ENCODE assay signal across 12 cellular contexts in genomic region chr1:39116868-39117728, GRCh38.
DNase-seq lines count a peak whose midpoint lies in the region; ATAC-seq and TF ChIP-seq lines count a peak whose summit lies in the region.
"Had no signal": no experiment of that assay in that cellular context is flagged by ENCODE, and none has a peak within 500 bp of the region (broad histone marks: within the 10 kb centered on the region; RNA-seq: fewer than 3 reads in every experiment).

No MANE protein-coding gene starts in this region.

- H3K9me3 Mint-ChIP-seq in type B pancreatic cell = no peaks in the 10 kb centered on the region

- no peaks in the 10 kb centered on the region for H3K9me3 ChIP-seq in body of pancreas
- H3K9me3 ChIP-seq in left lung = no peaks in the 10 kb centered on the region
- H3K9me3 ChIP-seq in aorta (ENCODE audit: control insufficient read depth, low read length) = no peaks in the 10 kb centered on the region

- H3K27me3 ChIP-seq in body of pancreas (no peaks in the 10 kb centered on the region), left lung (no peaks in the 10 kb centered on the region), dorsolateral prefrontal cortex (no peaks in the 10 kb centered on the region), aorta (ENCODE audit: control insufficient read depth in 1 of 2, insufficient read depth in 2 of 2, low read length in 1 of 2) (no peaks in the 10 kb centered on the region)

- intact Hi-C loops in body of pancreas (cut with DNase I) = no loop called here
- intact Hi-C loops in left lung (cut with DNase I) = no loop called here
- intact Hi-C loops in dorsolateral prefrontal cortex (cut with DNase I) = no loop called here
- intact Hi-C loops in aorta (cut with DNase I) = loop anchor here in 1 of 2 donors (5.0 kb wide), 1 partner anchor 35 kb away; no protein-coding TSS in a partner anchor

- TF ChIP-seq CTCF in body of pancreas (IDR thresholded peaks at IDR 0.05) (no peak), left lung (IDR thresholded peaks at IDR 0.05) (no peak), type B pancreatic cell (conservative IDR thresholded peaks at IDR 0.05) (no peak), dorsolateral prefrontal cortex (IDR thresholded peaks at IDR 0.05 in 54 of 56, conservative IDR thresholded peaks at IDR 0.05 in 2 of 56; ENCODE audit: low read depth in 1 of 56, partially characterized antibody in 56 of 56) (no peak)

- WGBS in body of pancreas, 2 donors = 33 to 48% methylated on average over 3 of the region's 3 CpGs
- 86% methylated on average over 3 of the region's 3 CpGs for WGBS in aorta, 2 donors

- peak; percentile 75 for ATAC-seq in body of pancreas
- ATAC-seq in left lung = peak; percentile 22
- ATAC-seq in GM21390 (IDR thresholded peaks at IDR 0.05; ENCODE audit: unreplicated experiment) = no peak
- ATAC-seq in aorta (ENCODE audit: low FRiP score) = no peak
- ATAC-seq: activated CD4-positive, CD25-positive, alpha-beta regulatory T cell treated with anti-CD3 and anti-CD28 coated beads, Interleukin-2, amount 50 U/mL, for 24 hours had no signal

- peaks cover 43% of the 10 kb centered on the region for H3K4me1 ChIP-seq in body of pancreas
- H3K4me1 ChIP-seq in left lung = peaks cover 45 to 69% of the 10 kb centered on the region in 2 donors
- peaks cover 8 to 13% of the 10 kb centered on the region in 2 donors for H3K4me1 ChIP-seq in aorta (ENCODE audit: control insufficient read depth in 1 of 2, insufficient read depth in 2 of 2, low read length in 2 of 2)

- H3K4me1 Mint-ChIP-seq in type B pancreatic cell (ENCODE audit: unreplicated experiment) = no peaks in the 10 kb centered on the region

- H3K36me3 Mint-ChIP-seq in type B pancreatic cell = peaks cover 11% of the 10 kb centered on the region

- H3K27ac Mint-ChIP-seq in type B pancreatic cell = no peak overlapping the region

- peak overlapping the region; percentile 16 for H3K4me3 Mint-ChIP-seq in type B pancreatic cell

- H3K27me3 Mint-ChIP-seq in type B pancreatic cell = no peaks in the 10 kb centered on the region

- H3K36me3 ChIP-seq in body of pancreas (replicated peaks in 1 of 2; ENCODE audit: insufficient read depth in 1 of 2, low read depth in 2 of 2) (no peaks in the 10 kb centered on the region), left lung (peaks cover 0 to 3% of the 10 kb centered on the region in 2 donors), aorta (ENCODE audit: control insufficient read depth in 1 of 2, insufficient read depth in 2 of 2, low read length in 1 of 2) (no peaks in the 10 kb centered on the region)

- H3K27ac ChIP-seq in body of pancreas (peak overlapping the region; percentile 23 to 47 (median 28)), left lung (peak overlapping the region in 1 of 2 donors; percentile 55), dorsolateral prefrontal cortex (peak overlapping the region in 9 of 59 donors; percentile 1 to 58 (median 28)), aorta (ENCODE audit: low read depth in 1 of 2, low read length in 2 of 2) (no peak overlapping the region)

- no peak for TF ChIP-seq POLR2A in body of pancreas (IDR thresholded peaks at IDR 0.05)

- H3K4me3 ChIP-seq in body of pancreas (no peak overlapping the region), left lung (no peak overlapping the region), dorsolateral prefrontal cortex (no peak overlapping the region), aorta (ENCODE audit: low read length in 2 of 2) (no peak overlapping the region)

- DNase-seq in NCI-H146 (lab: John Stamatoyannopoulos, UW) (peak; percentile 21), NCI-H146 treated with DMSO at 0.1 percent for 48 hours (lab: John Stamatoyannopoulos, UW; ENCODE audit: unreplicated experiment) (no peak), body of pancreas (no peak), left lung (no peak), type B pancreatic cell (ENCODE audit: extremely low spot score, unreplicated experiment) (no peak), dorsolateral prefrontal cortex (no peak), aorta (no peak)
- DNase-seq: activated naive CD4-positive, alpha-beta T cell treated with Interleukin-2 at 50 U/mL for 16 hours; NCI-H1694 treated with DMSO at 0.1 percent for 48 hours; posterior cingulate gyrus had no signal

Comparison
In these comparisons a context has a peak if more than half of its experiments do, and no peak if none do; other contexts are left out.
1. ATAC-seq: peak in body of pancreas (single experiment) and left lung (single experiment); none in GM21390 (single experiment) and aorta (single experiment).
2. H3K27ac ChIP-seq: peak in body of pancreas (4 of 4); none in aorta (0 of 2).